ENCODE assay signal across 1 cellular context in the genomic region with DNA sequence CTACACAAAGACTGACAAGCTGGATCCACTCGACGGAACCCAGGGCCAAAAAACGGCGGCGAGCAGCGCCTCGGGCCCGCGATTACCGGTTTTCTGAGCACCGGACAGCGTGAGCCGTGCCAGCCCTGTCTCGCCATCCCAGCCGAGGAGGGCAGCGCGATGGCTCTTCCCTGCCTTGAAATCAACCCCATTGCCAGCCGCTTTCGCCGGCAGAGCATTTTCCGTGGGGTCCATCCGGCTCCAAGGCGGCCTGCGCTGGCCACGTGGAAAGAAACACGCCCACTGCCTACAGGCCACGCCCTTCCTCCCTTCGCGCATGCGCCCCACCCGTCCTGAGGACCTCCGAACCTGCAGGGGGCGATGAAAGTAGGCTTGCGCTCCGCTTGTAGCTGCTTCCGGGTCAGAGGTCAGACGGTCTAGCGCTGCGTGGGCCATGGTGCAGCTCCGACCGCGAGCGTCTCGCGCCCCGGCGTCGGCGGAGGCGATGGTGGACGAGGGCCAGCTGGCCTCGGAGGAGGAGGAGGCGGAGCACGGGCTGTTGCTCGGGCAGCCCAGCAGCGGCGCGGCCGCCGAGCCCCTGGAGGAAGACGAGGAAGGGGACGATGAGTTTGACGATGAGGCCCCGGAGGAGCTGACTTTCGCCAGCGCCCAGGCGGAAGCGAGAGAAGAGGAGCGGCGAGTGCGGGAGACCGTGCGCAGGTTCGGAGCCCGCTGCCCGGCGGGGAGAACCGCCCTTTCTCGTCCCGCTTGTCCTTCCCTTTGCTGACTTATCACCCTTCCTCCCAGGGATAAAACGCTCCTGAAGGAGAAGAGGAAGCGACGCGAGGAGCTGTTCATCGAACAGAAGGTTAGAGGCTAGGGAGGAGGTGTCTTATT.
TF ChIP-seq lines count a peak whose summit lies in the region.

NOL7 (plus strand) TSS at position 410 of the 876 bp plus-strand sequence; CDS start at position 434, 24 bp downstream.

TF ChIP-seq in GM12878, 131 proteins besides CTCF, POLR2A, EP300 and RAD21 (continued from another document and continues in another):
- no peak for TF ChIP-seq STAT3 (IDR thresholded peaks at IDR 0.05; ENCODE audit: low read depth, low read length)
- TF ChIP-seq SREBF2 (IDR thresholded peaks at IDR 0.05; ENCODE audit: low read length) = no peak; the same call in 1 of the 2 replicates
- TF ChIP-seq RUNX3 (IDR thresholded peaks at IDR 0.05; ENCODE audit: low read length) = peak; percentile 74
- TF ChIP-seq, protein P1, sequence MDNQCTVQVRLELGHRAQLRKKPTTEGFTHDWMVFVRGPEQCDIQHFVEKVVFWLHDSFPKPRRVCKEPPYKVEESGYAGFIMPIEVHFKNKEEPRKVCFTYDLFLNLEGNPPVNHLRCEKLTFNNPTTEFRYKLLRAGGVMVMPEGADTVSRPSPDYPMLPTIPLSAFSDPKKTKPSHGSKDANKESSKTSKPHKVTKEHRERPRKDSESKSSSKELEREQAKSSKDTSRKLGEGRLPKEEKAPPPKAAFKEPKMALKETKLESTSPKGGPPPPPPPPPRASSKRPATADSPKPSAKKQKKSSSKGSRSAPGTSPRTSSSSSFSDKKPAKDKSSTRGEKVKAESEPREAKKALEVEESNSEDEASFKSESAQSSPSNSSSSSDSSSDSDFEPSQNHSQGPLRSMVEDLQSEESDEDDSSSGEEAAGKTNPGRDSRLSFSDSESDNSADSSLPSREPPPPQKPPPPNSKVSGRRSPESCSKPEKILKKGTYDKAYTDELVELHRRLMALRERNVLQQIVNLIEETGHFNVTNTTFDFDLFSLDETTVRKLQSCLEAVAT (IDR thresholded peaks at IDR 0.05) = no peak
- TF ChIP-seq RFX5 (IDR thresholded peaks at IDR 0.05; ENCODE audit: low read depth, low read length) = no peak
- peak; percentile 91 for TF ChIP-seq SREBF1 (IDR thresholded peaks at IDR 0.05; ENCODE audit: low read length)
- no peak for TF ChIP-seq YBX1 (IDR thresholded peaks at IDR 0.05)
- no peak for TF ChIP-seq TCF7 (IDR thresholded peaks at IDR 0.05; ENCODE audit: borderline replicate concordance)
- TF ChIP-seq ZNF24 (IDR thresholded peaks at IDR 0.05) = peak; percentile 58; the same call in 1 of the 2 replicates
- TF ChIP-seq, protein P2, sequence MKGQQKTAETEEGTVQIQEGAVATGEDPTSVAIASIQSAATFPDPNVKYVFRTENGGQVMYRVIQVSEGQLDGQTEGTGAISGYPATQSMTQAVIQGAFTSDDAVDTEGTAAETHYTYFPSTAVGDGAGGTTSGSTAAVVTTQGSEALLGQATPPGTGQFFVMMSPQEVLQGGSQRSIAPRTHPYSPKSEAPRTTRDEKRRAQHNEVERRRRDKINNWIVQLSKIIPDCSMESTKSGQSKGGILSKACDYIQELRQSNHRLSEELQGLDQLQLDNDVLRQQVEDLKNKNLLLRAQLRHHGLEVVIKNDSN (IDR thresholded peaks at IDR 0.05; ENCODE audit: borderline replicate concordance, extremely low read length, insufficient read depth, low read depth, low read length) = peak; percentile 73
- TF ChIP-seq ZBTB11 (CRISPR knock-in tag; IDR thresholded peaks at IDR 0.05) = 0 out of 2 replicates have a peak, but pooled peaks have one; percentile 16
- TF ChIP-seq CBFB (IDR thresholded peaks at IDR 0.05; ENCODE audit: low read depth) = no peak
- TF ChIP-seq MEF2A (IDR thresholded peaks at IDR 0.05; ENCODE audit: insufficient read depth, low read depth, low read length) = 0 out of 2 replicates have a peak, but pooled peaks have one; percentile 19
- no peak for TF ChIP-seq IRF4 (IDR thresholded peaks at IDR 0.05; ENCODE audit: low read depth, low read length)
- TF ChIP-seq, protein P3, sequence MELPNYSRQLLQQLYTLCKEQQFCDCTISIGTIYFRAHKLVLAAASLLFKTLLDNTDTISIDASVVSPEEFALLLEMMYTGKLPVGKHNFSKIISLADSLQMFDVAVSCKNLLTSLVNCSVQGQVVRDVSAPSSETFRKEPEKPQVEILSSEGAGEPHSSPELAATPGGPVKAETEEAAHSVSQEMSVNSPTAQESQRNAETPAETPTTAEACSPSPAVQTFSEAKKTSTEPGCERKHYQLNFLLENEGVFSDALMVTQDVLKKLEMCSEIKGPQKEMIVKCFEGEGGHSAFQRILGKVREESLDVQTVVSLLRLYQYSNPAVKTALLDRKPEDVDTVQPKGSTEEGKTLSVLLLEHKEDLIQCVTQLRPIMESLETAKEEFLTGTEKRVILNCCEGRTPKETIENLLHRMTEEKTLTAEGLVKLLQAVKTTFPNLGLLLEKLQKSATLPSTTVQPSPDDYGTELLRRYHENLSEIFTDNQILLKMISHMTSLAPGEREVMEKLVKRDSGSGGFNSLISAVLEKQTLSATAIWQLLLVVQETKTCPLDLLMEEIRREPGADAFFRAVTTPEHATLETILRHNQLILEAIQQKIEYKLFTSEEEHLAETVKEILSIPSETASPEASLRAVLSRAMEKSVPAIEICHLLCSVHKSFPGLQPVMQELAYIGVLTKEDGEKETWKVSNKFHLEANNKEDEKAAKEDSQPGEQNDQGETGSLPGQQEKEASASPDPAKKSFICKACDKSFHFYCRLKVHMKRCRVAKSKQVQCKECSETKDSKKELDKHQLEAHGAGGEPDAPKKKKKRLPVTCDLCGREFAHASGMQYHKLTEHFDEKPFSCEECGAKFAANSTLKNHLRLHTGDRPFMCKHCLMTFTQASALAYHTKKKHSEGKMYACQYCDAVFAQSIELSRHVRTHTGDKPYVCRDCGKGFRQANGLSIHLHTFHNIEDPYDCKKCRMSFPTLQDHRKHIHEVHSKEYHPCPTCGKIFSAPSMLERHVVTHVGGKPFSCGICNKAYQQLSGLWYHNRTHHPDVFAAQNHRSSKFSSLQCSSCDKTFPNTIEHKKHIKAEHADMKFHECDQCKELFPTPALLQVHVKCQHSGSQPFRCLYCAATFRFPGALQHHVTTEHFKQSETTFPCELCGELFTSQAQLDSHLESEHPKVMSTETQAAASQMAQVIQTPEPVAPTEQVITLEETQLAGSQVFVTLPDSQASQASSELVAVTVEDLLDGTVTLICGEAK (IDR thresholded peaks at IDR 0.05; ENCODE audit: borderline replicate concordance) = peak; percentile 90
- TF ChIP-seq HDAC6 (IDR thresholded peaks at IDR 0.05; ENCODE audit: unreplicated experiment) = no peak
- TF ChIP-seq KLF5 (IDR thresholded peaks at IDR 0.05; ENCODE audit: partially characterized antibody) = peak; percentile 63
- peak; percentile 89 for TF ChIP-seq YY1 (IDR thresholded peaks at IDR 0.05; ENCODE audit: low read depth, low read length)
- peak; percentile 75; the same call in 1 of the 2 replicates for TF ChIP-seq DPF2 (IDR thresholded peaks at IDR 0.05)
- TF ChIP-seq RBBP5 (conservative IDR thresholded peaks at IDR 0.05) = peak; percentile 33; the same call in 1 of the 2 replicates
- TF ChIP-seq E4F1 (IDR thresholded peaks at IDR 0.05; ENCODE audit: borderline replicate concordance, partially characterized antibody) = peak; percentile 19
- peak; percentile 73 for TF ChIP-seq CREM (IDR thresholded peaks at IDR 0.05; ENCODE audit: low read depth)
- TF ChIP-seq, protein P4, sequence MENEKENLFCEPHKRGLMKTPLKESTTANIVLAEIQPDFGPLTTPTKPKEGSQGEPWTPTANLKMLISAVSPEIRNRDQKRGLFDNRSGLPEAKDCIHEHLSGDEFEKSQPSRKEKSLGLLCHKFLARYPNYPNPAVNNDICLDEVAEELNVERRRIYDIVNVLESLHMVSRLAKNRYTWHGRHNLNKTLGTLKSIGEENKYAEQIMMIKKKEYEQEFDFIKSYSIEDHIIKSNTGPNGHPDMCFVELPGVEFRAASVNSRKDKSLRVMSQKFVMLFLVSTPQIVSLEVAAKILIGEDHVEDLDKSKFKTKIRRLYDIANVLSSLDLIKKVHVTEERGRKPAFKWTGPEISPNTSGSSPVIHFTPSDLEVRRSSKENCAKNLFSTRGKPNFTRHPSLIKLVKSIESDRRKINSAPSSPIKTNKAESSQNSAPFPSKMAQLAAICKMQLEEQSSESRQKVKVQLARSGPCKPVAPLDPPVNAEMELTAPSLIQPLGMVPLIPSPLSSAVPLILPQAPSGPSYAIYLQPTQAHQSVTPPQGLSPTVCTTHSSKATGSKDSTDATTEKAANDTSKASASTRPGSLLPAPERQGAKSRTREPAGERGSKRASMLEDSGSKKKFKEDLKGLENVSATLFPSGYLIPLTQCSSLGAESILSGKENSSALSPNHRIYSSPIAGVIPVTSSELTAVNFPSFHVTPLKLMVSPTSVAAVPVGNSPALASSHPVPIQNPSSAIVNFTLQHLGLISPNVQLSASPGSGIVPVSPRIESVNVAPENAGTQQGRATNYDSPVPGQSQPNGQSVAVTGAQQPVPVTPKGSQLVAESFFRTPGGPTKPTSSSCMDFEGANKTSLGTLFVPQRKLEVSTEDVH (IDR thresholded peaks at IDR 0.05; ENCODE audit: low read depth, partially characterized antibody) = no peak
- peak; percentile 45 for TF ChIP-seq BACH1 (IDR thresholded peaks at IDR 0.05; ENCODE audit: borderline replicate concordance)
- no peak; the same call in none of the 2 replicates for TF ChIP-seq ZNF207 (IDR thresholded peaks at IDR 0.05; ENCODE audit: borderline replicate concordance)
- no peak for TF ChIP-seq MYB (IDR thresholded peaks at IDR 0.05; ENCODE audit: borderline replicate concordance, low read depth, low read length)
- peak; percentile 98 for TF ChIP-seq TAF1 (IDR thresholded peaks at IDR 0.05; ENCODE audit: borderline replicate concordance, low read depth, low read length)
- TF ChIP-seq WRNIP1 (IDR thresholded peaks at IDR 0.05; ENCODE audit: borderline replicate concordance, low read depth, low read length) = no peak
- TF ChIP-seq CEBPB (IDR thresholded peaks at IDR 0.05; ENCODE audit: borderline replicate concordance in 1 of 2, low read depth in 2 of 2, low read length in 2 of 2) = no peak
- TF ChIP-seq ZNF384 (IDR thresholded peaks at IDR 0.05; ENCODE audit: borderline replicate concordance, low read depth, low read length) = no peak
- TF ChIP-seq BMI1 (IDR thresholded peaks at IDR 0.05; ENCODE audit: borderline replicate concordance) = no peak
- peak; percentile 63 for TF ChIP-seq RELA (IDR thresholded peaks at IDR 0.05; ENCODE audit: borderline replicate concordance, partially characterized antibody)
- TF ChIP-seq USF2 (IDR thresholded peaks at IDR 0.05; ENCODE audit: borderline replicate concordance, low read depth, low read length) = peak; percentile 55
- TF ChIP-seq JUNB (IDR thresholded peaks at IDR 0.05) = no peak
- TF ChIP-seq SIX5 (IDR thresholded peaks at IDR 0.05; ENCODE audit: low read depth, low read length, severe bottlenecking) = peak; percentile 59
- TF ChIP-seq EZH2 (IDR thresholded peaks at IDR 0.05; ENCODE audit: borderline replicate concordance, control insufficient read depth, low read depth, low read length) = no peak
- TF ChIP-seq HDAC2 (IDR thresholded peaks at IDR 0.05) = no peak
- TF ChIP-seq ASH2L (IDR thresholded peaks at IDR 0.05; ENCODE audit: borderline replicate concordance, low read depth) = no peak; the same call in 1 of the 2 replicates
- no peak for TF ChIP-seq SMAD1 (IDR thresholded peaks at IDR 0.05; ENCODE audit: low read depth, partially characterized antibody)
- TF ChIP-seq, protein P5, sequence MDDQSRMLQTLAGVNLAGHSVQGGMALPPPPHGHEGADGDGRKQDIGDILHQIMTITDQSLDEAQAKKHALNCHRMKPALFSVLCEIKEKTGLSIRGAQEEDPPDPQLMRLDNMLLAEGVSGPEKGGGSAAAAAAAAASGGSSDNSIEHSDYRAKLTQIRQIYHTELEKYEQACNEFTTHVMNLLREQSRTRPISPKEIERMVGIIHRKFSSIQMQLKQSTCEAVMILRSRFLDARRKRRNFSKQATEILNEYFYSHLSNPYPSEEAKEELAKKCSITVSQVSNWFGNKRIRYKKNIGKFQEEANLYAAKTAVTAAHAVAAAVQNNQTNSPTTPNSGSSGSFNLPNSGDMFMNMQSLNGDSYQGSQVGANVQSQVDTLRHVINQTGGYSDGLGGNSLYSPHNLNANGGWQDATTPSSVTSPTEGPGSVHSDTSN (IDR thresholded peaks at IDR 0.05; ENCODE audit: insufficient replicate concordance, low read depth, low read length) = peak; percentile 30
- TF ChIP-seq RB1 (IDR thresholded peaks at IDR 0.05; ENCODE audit: borderline replicate concordance) = peak; percentile 75; the same call in 1 of the 2 replicates
- TF ChIP-seq ZNF622 (IDR thresholded peaks at IDR 0.05) = no peak
